11 cellular contexts compared by ENCODE assay signal in genomic region chr2:38997784-38998183, GRCh38.
DNase-seq lines count a peak whose midpoint lies in the region; ATAC-seq and TF ChIP-seq lines count a peak whose summit lies in the region.
"Had no signal": no experiment of that assay in that cellular context is flagged by ENCODE, and none has a peak within 500 bp of the region (broad histone marks: within the 10 kb centered on the region; RNA-seq: fewer than 3 reads in every experiment).

No MANE protein-coding gene starts in this region.

- ATAC-seq in GM18517 (IDR thresholded peaks at IDR 0.05; ENCODE audit: unreplicated experiment) (no peak), GM19324 (IDR thresholded peaks at IDR 0.05; ENCODE audit: low FRiP score, unreplicated experiment) (no peak)

- no peaks in the 10 kb centered on the region for H3K9me3 ChIP-seq in GM23248 (ENCODE audit: low read depth)
- H3K9me3 ChIP-seq in fibroblast of lung (ENCODE audit: control insufficient read depth, insufficient read depth, low read depth, low read length), result no peaks in the 10 kb centered on the region
- H3K9me3 ChIP-seq: neutrophil had no signal

- H3K27ac ChIP-seq in GM23248 (peak overlapping the region; percentile 55), fibroblast of lung (ENCODE audit: insufficient read depth, low read length) (no peak overlapping the region)
- H3K27ac ChIP-seq: neutrophil, VCaP had no signal

- H3K27me3 ChIP-seq in GM23248 (replicated peaks; ENCODE audit: insufficient read depth), result no peaks in the 10 kb centered on the region
- no peaks in the 10 kb centered on the region for H3K27me3 ChIP-seq in fibroblast of lung (ENCODE audit: control insufficient read depth, insufficient read depth, low read length)
- H3K27me3 ChIP-seq: neutrophil had no signal

- no peaks in the 10 kb centered on the region for H3K9me2 ChIP-seq in GM23248 (ENCODE audit: insufficient read depth)

- no peak overlapping the region; the same call in 1 of the 2 replicates for H3K9ac ChIP-seq in GM23248
- H3K9ac ChIP-seq in fibroblast of lung (ENCODE audit: insufficient read depth, low read length), result no peak overlapping the region

- no peaks in the 10 kb centered on the region for H4K20me1 ChIP-seq in GM23248 (ENCODE audit: insufficient read depth)
- H4K20me1 ChIP-seq in fibroblast of lung (ENCODE audit: control insufficient read depth, extremely low read depth, insufficient read depth, low read length), result no peaks in the 10 kb centered on the region

- no peak overlapping the region for H2AFZ ChIP-seq in GM23248
- no peak overlapping the region for H2AFZ ChIP-seq in fibroblast of lung (ENCODE audit: low read length)

- H3K4me3 ChIP-seq in GM23248 (no peak overlapping the region), fibroblast of lung (replicated peaks in 1 of 4; ENCODE audit: control extremely low read depth in 1 of 4, insufficient read depth in 1 of 4, low read depth in 3 of 4, low read length in 4 of 4) (no peak overlapping the region)

- DNase-seq in GM23248 (peak; percentile 95), RPMI7951 (ENCODE audit: low read depth) (peak; percentile 44), fibroblast of lung (ENCODE audit: low read depth in 2 of 2) (peak; percentile 92 to 99), pulmonary artery endothelial cell (ENCODE audit: low read depth, low spot score) (peak; percentile 57), NCI-H69 (lab: John Stamatoyannopoulos, UW) (no peak), NCI-H128 (lab: John Stamatoyannopoulos, UW; ENCODE audit: unreplicated experiment) (no peak)
- DNase-seq: activated naive CD4-positive, alpha-beta T cell treated with anti-CD3 and anti-CD28 coated beads, Interleukin-2, amount 50 U/mL, for 16 hours had no signal

- 0 to 2% methylated on average over 4 of the region's 4 CpGs for WGBS in GM23248 (ENCODE audit: low coverage in 1 of 2, low lambda C conversion rate in 2 of 2, missing lambda C conversion rate in 2 of 2), 2 experiments

- peaks cover 13% of the 10 kb centered on the region; the same call in 1 of the 2 replicates for H3K4me1 ChIP-seq in GM23248 (ENCODE audit: insufficient read depth)
- H3K4me1 ChIP-seq in fibroblast of lung (ENCODE audit: control insufficient read depth, extremely low read depth, insufficient read depth, low read length), result peaks cover 2% of the 10 kb centered on the region

- in situ Hi-C loops in GM23248 (cut with MboI), result no loop called here

- H3K4me2 ChIP-seq in GM23248 (ENCODE audit: unreplicated experiment) (peak overlapping the region; percentile 35), fibroblast of lung (ENCODE audit: extremely low read depth, insufficient read depth, low read length) (no peak overlapping the region)

- H3K36me3 ChIP-seq in GM23248 (ENCODE audit: low read depth) (peaks cover 54% of the 10 kb centered on the region), fibroblast of lung (ENCODE audit: control insufficient read depth, insufficient read depth, low read length) (peaks cover 3% of the 10 kb centered on the region)

- TF ChIP-seq CTCF in fibroblast of lung (conservative IDR thresholded peaks at IDR 0.05 in 1 of 2, IDR thresholded peaks at IDR 0.05 in 1 of 2; ENCODE audit: low read depth in 1 of 2, low read length in 2 of 2), result no peak

- peaks cover 12% of the 10 kb centered on the region; the same call in 1 of the 2 replicates for H3F3A ChIP-seq in GM23248 (ENCODE audit: insufficient read depth)

- H3K79me2 ChIP-seq in GM23248 (ENCODE audit: insufficient read depth), result no peaks in the 10 kb centered on the region
- no peaks in the 10 kb centered on the region for H3K79me2 ChIP-seq in fibroblast of lung (ENCODE audit: control insufficient read depth, insufficient read depth, low read length)

Comparison
In these comparisons a context has a peak if more than half of its experiments do, and no peak if none do; other contexts are left out.
1. DNase-seq: peak in GM23248 (single experiment), RPMI7951 (single experiment), fibroblast of lung (2 of 2) and pulmonary artery endothelial cell (single experiment); none in NCI-H69 (single experiment) and NCI-H128 (single experiment).